25 cellular contexts compared by ENCODE assay signal in genomic region chr6:154502564-154502963, GRCh38. TPM values are rescaled to one million over a fixed set of nuclear protein-coding genes. Genes with fewer than 3 reads are reported as not detected.
"Had no signal": no experiment of that assay in that cellular context is flagged by ENCODE, and none has a peak within 500 bp of the region (broad histone marks: within the 10 kb centered on the region; RNA-seq: fewer than 3 reads in every experiment).

No MANE protein-coding gene starts in this region.

- H3K9me3 ChIP-seq: lower lobe of right lung, mucosa of descending colon, spleen, upper lobe of left lung had no signal

- H3K4me3 ChIP-seq: cardiac muscle cell, hepatocyte, lower lobe of right lung, mucosa of descending colon, spleen, upper lobe of left lung had no signal

- ATAC-seq: activated CD8-positive, alpha-beta memory T cell treated with anti-CD3 and anti-CD28 coated beads, Interleukin-2, amount 10 ng/mL, durations not matched to agents 7 days and 5 days; activated CD8-positive, alpha-beta T cell treated with anti-CD3 and anti-CD28 coated beads for 36 hours; esophagus mucosa; left lobe of liver; lower lobe of right lung; mucosa of descending colon had no signal

- DNase-seq: activated CD4-positive, alpha-beta T cell treated with anti-CD3 and anti-CD28 coated beads, Interleukin-2, amount 10 ng/mL, durations not matched to agents 7 days and 5 days; activated CD4-positive, CD25-positive, alpha-beta regulatory T cell treated with anti-CD3 and anti-CD28 coated beads, Interleukin-2, amount 50 U/mL, for 72 hours; activated CD8-positive, alpha-beta memory T cell treated with anti-CD3 and anti-CD28 coated beads, Interleukin-2, amount 10 ng/mL, durations not matched to agents 7 days and 5 days; activated CD8-positive, alpha-beta T cell treated with anti-CD3 and anti-CD28 coated beads for 36 hours; activated effector memory CD4-positive, alpha-beta T cell treated with anti-CD3 and anti-CD28 coated beads, Interleukin-2, amount 50 U/mL, for 16 hours; activated naive CD4-positive, alpha-beta T cell treated with anti-CD3 and anti-CD28 coated beads, Interleukin-2, amount 10 ng/mL, durations not matched to agents 7 days and 5 days; activated T-cell treated with anti-CD3 and anti-CD28 coated beads for 4 hours; dermis blood vessel endothelial cell; effector memory CD4-positive, alpha-beta T cell; glutamatergic neuron; immature natural killer cell; lower lobe of right lung; mesendoderm; mucosa of descending colon; nucleus accumbens; retina; spleen; stimulated activated CD4-positive, alpha-beta T cell treated with anti-CD3 and anti-CD28 coated beads, Interleukin-4, amount 100 ng/mL, for 1 hour; stimulated activated naive CD4-positive, alpha-beta T cell treated with Interleukin-2 at 50 U/mL for 16 hours; T1000; upper lobe of left lung had no signal

- H3K36me3 ChIP-seq: cardiac muscle cell, lower lobe of right lung, spleen, upper lobe of left lung had no signal

- H3K27ac ChIP-seq: cardiac muscle cell, hepatocyte, lower lobe of right lung, spleen, upper lobe of left lung had no signal

- H3K27me3 ChIP-seq: cardiac muscle cell, hepatocyte, spleen, upper lobe of left lung had no signal

RNA-seq across cellular contexts. Expression of gene CNKSR3, which starts 7.9 kb away (rescaled TPM):
- total RNA-seq: activated CD4-positive, alpha-beta T cell treated with anti-CD3 and anti-CD28 coated beads, Interleukin-2, amount 10 ng/mL, durations not matched to agents 7 days and 5 days; activated CD8-positive, alpha-beta memory T cell treated with anti-CD3 and anti-CD28 coated beads, Interleukin-2, amount 10 ng/mL, durations not matched to agents 7 days and 5 days had no signal
